In genomic region chr11:66883021-66883968, GRCh38 we compare ENCODE assay signal across 9 cellular contexts. TPM values are rescaled to one million over a fixed set of nuclear protein-coding genes. Genes with fewer than 3 reads are reported as not detected.
DNase-seq lines count a peak whose midpoint lies in the region; ATAC-seq, FAIRE-seq and TF ChIP-seq lines count a peak whose summit lies in the region.
"Had no signal": no experiment of that assay in that cellular context is flagged by ENCODE, and none has a peak within 500 bp of the region (broad histone marks: within the 10 kb centered on the region; RNA-seq: fewer than 3 reads in every experiment).

No MANE protein-coding gene starts in this region.

- TF ChIP-seq CTCF in Calu3 (IDR thresholded peaks at IDR 0.05; ENCODE audit: unreplicated experiment) = peak; percentile 79
- peak; percentile 51 for TF ChIP-seq CTCF in IMR-90 (conservative IDR thresholded peaks at IDR 0.05; ENCODE audit: low read depth, low read length)
- TF ChIP-seq CTCF in RWPE2 (IDR thresholded peaks at IDR 0.05; ENCODE audit: poor library complexity, severe bottlenecking) = peak; percentile 59
- peak; percentile 70 for TF ChIP-seq CTCF in glutamatergic neuron (IDR thresholded peaks at IDR 0.05; ENCODE audit: partially characterized antibody, unreplicated experiment)

- no peaks in the 10 kb centered on the region for H3K27me3 Mint-ChIP-seq in Calu3 (ENCODE audit: unreplicated experiment)
- peaks cover 15% of the 10 kb centered on the region for H3K27me3 Mint-ChIP-seq in glutamatergic neuron (ENCODE audit: unreplicated experiment)

- TF ChIP-seq POLR2A in IMR-90 (IDR thresholded peaks at IDR 0.05; ENCODE audit: low read depth, low read length) = no peak

- peak overlapping the region; percentile 77 for H4K5ac ChIP-seq in IMR-90 (ENCODE audit: low read depth, low read length)

- H3K27ac Mint-ChIP-seq in Calu3 (ENCODE audit: unreplicated experiment) (peak overlapping the region; percentile 38), glutamatergic neuron (ENCODE audit: unreplicated experiment) (peak overlapping the region; percentile 68)
- H3K27ac Mint-ChIP-seq in activated naive CD4-positive, alpha-beta T cell treated with anti-CD3 and anti-CD28 coated beads, Interleukin-2, amount 50 U/mL, for 72 hours = no peak overlapping the region
- H3K27ac Mint-ChIP-seq: T-helper 1 cell treated with Interleukin-12 subunit alpha and Interleukin-12 subunit beta and Interleukin-4 antibody, amounts not matched to agents 30 μg/mL and 1 μg/mL, for 36 hours had no signal

- peak overlapping the region; percentile 42; the same call in 1 of the 2 replicates for H2BK20ac ChIP-seq in IMR-90 (ENCODE audit: low read depth, low read length)

- no TSS peak for BruUV-seq in Calu3 (replicated peaks; lab: Mats Ljungman, UMichigan)
- BruUV-seq in IMR-90 (replicated peaks; lab: Mats Ljungman, UMichigan) = no TSS peak

- H3K9me3 Mint-ChIP-seq in Calu3 (ENCODE audit: low read depth, unreplicated experiment) (no peaks in the 10 kb centered on the region), glutamatergic neuron (ENCODE audit: unreplicated experiment) (peaks cover 3% of the 10 kb centered on the region)
- no peaks in the 10 kb centered on the region for H3K9me3 Mint-ChIP-seq in activated naive CD4-positive, alpha-beta T cell treated with anti-CD3 and anti-CD28 coated beads, Interleukin-2, amount 50 U/mL, for 72 hours
- H3K9me3 Mint-ChIP-seq: T-helper 1 cell treated with Interleukin-12 subunit alpha and Interleukin-12 subunit beta and Interleukin-4 antibody, amounts not matched to agents 30 μg/mL and 1 μg/mL, for 36 hours had no signal

- H4K20me1 ChIP-seq in IMR-90 (ENCODE audit: insufficient read depth, low read length) = no peaks in the 10 kb centered on the region

- FAIRE-seq in urothelium cell line (lab: Jason Lieb, UNC) = no peak

- H3K79me1 ChIP-seq in IMR-90 (ENCODE audit: low read depth in 1 of 2, low read length in 2 of 2) = peaks cover 0 to 31% of the 10 kb centered on the region in 2 experiments; a peak in 2 of 4 replicates

- H3K27ac ChIP-seq in IMR-90 (ENCODE audit: insufficient read depth, low read length) (peak overlapping the region; percentile 47), RWPE2 (ENCODE audit: poor library complexity, severe bottlenecking) (peak overlapping the region; percentile 43)

- peak; percentile 82 for ATAC-seq in IMR-90 (ENCODE audit: low read depth)
- peak; percentile 54 for ATAC-seq in RWPE2 (ENCODE audit: low read depth)
- ATAC-seq in activated naive CD4-positive, alpha-beta T cell treated with anti-CD3 and anti-CD28 coated beads, Interleukin-2, amount 50 U/mL, for 72 hours = peak; percentile 84
- ATAC-seq in GM21390 (IDR thresholded peaks at IDR 0.05; ENCODE audit: unreplicated experiment) = no peak

- H3K56ac ChIP-seq in IMR-90 (ENCODE audit: extremely low read depth, insufficient read depth, low read length) = peak overlapping the region; percentile 29; the same call in 1 of the 2 replicates

- WGBS in IMR-90 (ENCODE audit: extremely low coverage in 2 of 2, insufficient read length in 1 of 2), 2 experiments = 36% methylated on average over 14 of the region's 28 CpGs; no CpG with 5 or more reads in 1 of the 2 experiments

- peak overlapping the region; percentile 90 for H2AK5ac ChIP-seq in IMR-90 (ENCODE audit: low read depth, low read length)

- peak overlapping the region; percentile 64 for H2AFZ ChIP-seq in IMR-90 (replicated peaks; ENCODE audit: low read length, poor library complexity)

- H3K9me1 ChIP-seq in IMR-90 (ENCODE audit: insufficient read depth, low read length) = peaks cover 12% of the 10 kb centered on the region; the same call in 1 of the 2 replicates

- H3K36me3 ChIP-seq in IMR-90 (ENCODE audit: control insufficient read depth, insufficient read depth, low read length) (peaks cover 2% of the 10 kb centered on the region; the same call in 1 of the 2 replicates), RWPE2 (ENCODE audit: low read depth) (0 out of 2 replicates have a peak, but pooled peaks cover 1% of the 10 kb centered on the region)

- H2AK9ac ChIP-seq in IMR-90 (replicated peaks; ENCODE audit: low read depth, low read length, poor library complexity) = peak overlapping the region; percentile 87

- no peak overlapping the region for H3K4me3 Mint-ChIP-seq in Calu3 (ENCODE audit: low read depth, unreplicated experiment)
- H3K4me3 Mint-ChIP-seq in glutamatergic neuron (ENCODE audit: unreplicated experiment) = no peak overlapping the region
- H3K4me3 Mint-ChIP-seq: T-helper 1 cell treated with Interleukin-12 subunit alpha and Interleukin-12 subunit beta and Interleukin-4 antibody, amounts not matched to agents 30 μg/mL and 1 μg/mL, for 36 hours had no signal

- H2BK120ac ChIP-seq in IMR-90 (ENCODE audit: low read depth, low read length) = peak overlapping the region; percentile 72

- intact Hi-C loops in Calu3 (cut with micrococcal nuclease; ENCODE audit: unreplicated experiment) (loop anchor here (2.0 kb wide), 1 partner anchor 20 kb away; no protein-coding TSS in a partner anchor), IMR-90 (cut with micrococcal nuclease) (loop anchor here (1.0 to 5.0 kb wide), 2 partner anchors 74 to 189 kb away; partner anchors contain the start of gene PC)

- H4K8ac ChIP-seq in IMR-90 (ENCODE audit: low read depth in 2 of 2, low read length in 2 of 2) = peak overlapping the region; percentile 28 to 78; a peak in 3 of 4 replicates

- peak; percentile 52 for TF ChIP-seq RAD21 in IMR-90 (IDR thresholded peaks at IDR 0.05; ENCODE audit: low read length)

- POLR2A ChIA-PET in IMR-90 (lab: Charles Lee; ENCODE audit: unreplicated experiment) = no interaction called here

- H3K18ac ChIP-seq in IMR-90 (ENCODE audit: low read depth, low read length) = peak overlapping the region; percentile 68; the same call in 1 of the 2 replicates

- H3K4me1 ChIP-seq in IMR-90 (ENCODE audit: control insufficient read depth, insufficient read depth, low read length) (peaks cover 44% of the 10 kb centered on the region), RWPE2 (ENCODE audit: insufficient read depth, poor library complexity, severe bottlenecking) (peaks cover 33% of the 10 kb centered on the region)

- peak overlapping the region; percentile 83 for H3K4ac ChIP-seq in IMR-90 (ENCODE audit: low read depth, low read length)

- peak overlapping the region; percentile 27 for H3K4me2 ChIP-seq in IMR-90 (ENCODE audit: low read depth, low read length)

- H3K4me3 ChIP-seq in IMR-90 (ENCODE audit: insufficient read depth, low read depth, low read length) = no peak overlapping the region
- H3K4me3 ChIP-seq in RWPE2 (ENCODE audit: severe bottlenecking) = no peak overlapping the region

- H3K4me1 Mint-ChIP-seq in Calu3 (ENCODE audit: low read depth, unreplicated experiment) = peaks cover 43% of the 10 kb centered on the region
- H3K4me1 Mint-ChIP-seq in glutamatergic neuron (ENCODE audit: low read depth, unreplicated experiment) = peaks cover 34% of the 10 kb centered on the region

- no peak overlapping the region for H3K23ac ChIP-seq in IMR-90 (ENCODE audit: low read depth, low read length)

- in situ Hi-C loops in IMR-90 (cut with MboI; ENCODE audit: low sequenced_read_pairs) = no loop called here

- peak overlapping the region; percentile 62 for H2BK5ac ChIP-seq in IMR-90 (ENCODE audit: low read depth, low read length, poor library complexity, severe bottlenecking)

- H3K36me3 Mint-ChIP-seq in Calu3 (ENCODE audit: insufficient read depth, unreplicated experiment) (no peaks in the 10 kb centered on the region), glutamatergic neuron (ENCODE audit: unreplicated experiment) (no peaks in the 10 kb centered on the region)
- no peaks in the 10 kb centered on the region for H3K36me3 Mint-ChIP-seq in activated naive CD4-positive, alpha-beta T cell treated with anti-CD3 and anti-CD28 coated beads, Interleukin-2, amount 50 U/mL, for 72 hours

- H3K14ac ChIP-seq in IMR-90 (replicated peaks; ENCODE audit: low read depth, low read length) = peak overlapping the region; percentile 2; the same call in 1 of the 2 replicates

- H3K9ac ChIP-seq in IMR-90 (ENCODE audit: low read depth, low read length) = peak overlapping the region; percentile 7; the same call in 1 of the 2 replicates

- H3K9me3 ChIP-seq in IMR-90 (ENCODE audit: control insufficient read depth, insufficient read depth, low read length) (no peaks in the 10 kb centered on the region), RWPE2 (ENCODE audit: severe bottlenecking) (no peaks in the 10 kb centered on the region)

- CTCF ChIA-PET in Calu3 (lab: Charles Lee) (interaction anchor here (0.7 to 1.3 kb wide), 4 partner anchors 9 to 174 kb away, joined by 3 to 4 read pairs (median 3); no protein-coding TSS in a partner anchor), IMR-90 (lab: Yijun Ruan, JAX) (interaction anchor here (0.5 to 1.5 kb wide), 4 partner anchors 9 to 1395 kb away, joined by 3 to 4 read pairs (median 4); no protein-coding TSS in a partner anchor)

- H3K27me3 ChIP-seq in IMR-90 (ENCODE audit: control insufficient read depth, insufficient read depth, low read length) = no peaks in the 10 kb centered on the region
- no peaks in the 10 kb centered on the region for H3K27me3 ChIP-seq in RWPE2 (ENCODE audit: insufficient read depth, poor library complexity, severe bottlenecking)

- dilution Hi-C loops in IMR-90 (cut with HindIII; ENCODE audit: low sequenced_read_pairs, unreplicated experiment) = no loop called here

- DNase-seq in Calu3 (peak; percentile 86), IMR-90 (peak; percentile 86), RWPE2 (ENCODE audit: low spot score) (peak; percentile 49), glutamatergic neuron (peak; percentile 88), pons (ENCODE audit: low spot score) (peak; percentile 78), urothelium cell line (ENCODE audit: low spot score) (peak; percentile 44)
- peak in 1 of 2 donors; percentile 80 for DNase-seq in activated naive CD4-positive, alpha-beta T cell treated with anti-CD3 and anti-CD28 coated beads, Interleukin-2, amount 50 U/mL, for 72 hours (ENCODE audit: low spot score in 2 of 2)

- H4K91ac ChIP-seq in IMR-90 (ENCODE audit: insufficient read depth, low read depth, low read length) = peak overlapping the region; percentile 81

- H2BK15ac ChIP-seq in IMR-90 (ENCODE audit: low read depth, low read length) = peak overlapping the region; percentile 27; the same call in 2 of the 3 replicates

RNA-seq across cellular contexts. Expression of gene LRFN4, which starts 26.4 kb away (rescaled TPM):
- total RNA-seq in Calu3 (2022) (30.1 and 30.3 TPM in 2 replicates), IMR-90 (2012; rRNA removed) (6.1 and 7.8 TPM in 2 replicates), glutamatergic neuron (ENCODE audit: unreplicated experiment) (67.1 TPM)
- polyA plus RNA-seq in IMR-90 (2012; rRNA removed) = 18.9 and 24.9 TPM in 2 replicates
- polyA plus RNA-seq in IMR-90 (2012; cell fraction: cytosol; rRNA removed) = 13.7 and 28.5 TPM in 2 replicates
- polyA plus RNA-seq in IMR-90 (2012; cell fraction: nucleus; rRNA removed; ENCODE audit: low replicate concordance) = 33.5 and 98.4 TPM in 2 replicates
- 10 to 100 TPM; 23.9 TPM for total RNA-seq in activated naive CD4-positive, alpha-beta T cell treated with anti-CD3 and anti-CD28 coated beads, Interleukin-2, amount 50 U/mL, for 72 hours

RNA-seq across cellular contexts. Expression of gene RCE1, which starts 40.1 kb away (rescaled TPM):
- total RNA-seq in Calu3 (2022) (23.5 and 26.2 TPM in 2 replicates), IMR-90 (2012; rRNA removed) (5.6 and 6.6 TPM in 2 replicates), glutamatergic neuron (ENCODE audit: unreplicated experiment) (30.6 TPM)
- polyA plus RNA-seq in IMR-90 (2012; rRNA removed) = 19.4 and 21.1 TPM in 2 replicates
- 14.3 and 24.4 TPM in 2 replicates for polyA plus RNA-seq in IMR-90 (2012; cell fraction: cytosol; rRNA removed)
- polyA plus RNA-seq in IMR-90 (2012; cell fraction: nucleus; rRNA removed; ENCODE audit: low replicate concordance) = 41.3 and 99.0 TPM in 2 replicates
- 10 to 100 TPM; 22.2 to 38.0 TPM for total RNA-seq in activated naive CD4-positive, alpha-beta T cell treated with anti-CD3 and anti-CD28 coated beads, Interleukin-2, amount 50 U/mL, for 72 hours

Comparison
In these comparisons a context has a peak if more than half of its experiments do, and no peak if none do; other contexts are left out.
1. H3K27ac Mint-ChIP-seq: peak in Calu3 (single experiment) and glutamatergic neuron (single experiment); none in activated naive CD4-positive, alpha-beta T cell treated with anti-CD3 and anti-CD28 coated beads, Interleukin-2, amount 50 U/mL, for 72 hours (0 of 2).
2. Peak in every context shown above with its lines, with median percentiles within 50 percentile points of each other: CTCF ChIP-seq.